In genomic region chr4:1554876-1555265, GRCh38 we compare ENCODE assay signal across 21 cellular contexts.
DNase-seq lines count a peak whose midpoint lies in the region; ATAC-seq and TF ChIP-seq lines count a peak whose summit lies in the region.
"Had no signal": no experiment of that assay in that cellular context is flagged by ENCODE, and none has a peak within 500 bp of the region (broad histone marks: within the 10 kb centered on the region; RNA-seq: fewer than 3 reads in every experiment).

No MANE protein-coding gene starts in this region.

- ATAC-seq in HG03439 (IDR thresholded peaks at IDR 0.05; ENCODE audit: unreplicated experiment): no peak
- ATAC-seq in HG03135 (IDR thresholded peaks at IDR 0.05; ENCODE audit: unreplicated experiment): no peak
- ATAC-seq: activated T-cell treated with anti-CD3 and anti-CD28 coated beads, Interleukin-2, amount 50 U/mL, for 72 hours; effector memory CD8-positive, alpha-beta T cell; left colon; psoas muscle had no signal

- DNase-seq in DMS79 (lab: John Stamatoyannopoulos, UW): peak; percentile 27
- peak; percentile 95 for DNase-seq in LNCaP clone FGC (ENCODE audit: low read depth)
- peak; percentile 61 for DNase-seq in NCI-H2107 treated with DMSO at 0.1 percent for 48 hours (lab: John Stamatoyannopoulos, UW; ENCODE audit: unreplicated experiment)
- peak; percentile 37 for DNase-seq in RPMI8226
- no peak for DNase-seq in KG1 (lab: John Stamatoyannopoulos, UW)
- DNase-seq: activated CD4-positive, alpha-beta T cell treated with anti-CD3 and anti-CD28 coated beads for 4 hours; activated naive CD4-positive, alpha-beta T cell treated with anti-CD3 and anti-CD28 coated beads for 36 hours; activated T-cell treated with anti-CD3 and anti-CD28 coated beads, Interleukin-2, amount 50 U/mL, for 72 hours; amygdala; CD4-positive, alpha-beta T cell; effector memory CD8-positive, alpha-beta T cell; foreskin fibroblast; left colon; mesenchymal stem cell; NCI-H226; psoas muscle; stimulated activated CD4-positive, alpha-beta T cell treated with anti-CD3 and anti-CD28 coated beads, Interleukin-15, amount 100 ng/mL, for 24 hours; transverse colon had no signal

- no peak overlapping the region for H3K4me3 ChIP-seq in LNCaP clone FGC (ENCODE audit: low read depth, low read length)
- H3K4me3 ChIP-seq: coronary artery, psoas muscle, transverse colon had no signal

- TF ChIP-seq CTCF in LNCaP clone FGC (IDR thresholded peaks at IDR 0.05; ENCODE audit: control insufficient read depth, extremely low read depth, insufficient read depth): no peak
